In the genomic region with DNA sequence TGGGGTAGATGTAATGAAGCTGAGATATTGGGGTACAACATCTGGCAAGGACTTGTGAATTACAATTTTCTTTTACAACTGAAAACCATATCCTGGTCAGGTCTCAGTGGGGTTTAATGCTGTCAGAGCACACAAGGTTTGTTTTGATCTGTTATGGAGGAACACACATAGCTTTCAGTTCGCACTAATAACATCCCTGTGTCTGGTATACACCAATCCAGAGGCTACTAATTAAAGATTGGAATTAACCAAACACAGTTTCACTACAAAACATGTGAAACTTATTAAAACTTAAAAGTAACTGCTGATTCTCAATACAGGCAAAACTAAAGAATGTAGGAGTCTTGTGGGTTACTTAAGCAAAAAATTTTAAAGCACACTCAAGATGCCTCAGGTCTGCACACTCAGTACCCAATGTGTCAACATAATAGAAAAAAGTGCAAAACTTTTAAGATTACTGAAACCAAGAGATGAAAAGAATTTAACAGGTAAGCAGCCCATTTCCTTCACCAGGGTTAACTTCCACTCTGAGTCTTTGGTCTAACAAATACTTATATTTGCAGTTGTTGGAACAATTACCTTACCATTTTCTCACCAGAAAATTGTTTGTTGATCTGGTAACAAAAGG, we compare ENCODE assay signal across 20 cellular contexts.
DNase-seq lines count a peak whose midpoint lies in the region; ATAC-seq, FAIRE-seq and TF ChIP-seq lines count a peak whose summit lies in the region.
"Had no signal": no experiment of that assay in that cellular context is flagged by ENCODE, and none has a peak within 500 bp of the region (broad histone marks: within the 10 kb centered on the region; RNA-seq: fewer than 3 reads in every experiment).

No MANE protein-coding gene starts in this region.

- no peak for TF ChIP-seq RAD21 in GM12878 (IDR thresholded peaks at IDR 0.05; ENCODE audit: insufficient read depth, low read depth, low read length)
- no peak for TF ChIP-seq RAD21 in SK-N-SH (IDR thresholded peaks at IDR 0.05; ENCODE audit: low read length)

- no peaks in the 10 kb centered on the region for H3K36me3 ChIP-seq in KMS-11 (ENCODE audit: insufficient read depth)
- H3K36me3 ChIP-seq in GM12878 (ENCODE audit: control insufficient read depth in 2 of 2, insufficient read depth in 2 of 2, low read length in 1 of 2) = no peaks in the 10 kb centered on the region
- H3K36me3 ChIP-seq in SK-N-SH (replicated peaks in 1 of 2; ENCODE audit: control insufficient read depth in 1 of 2, insufficient read depth in 2 of 2, low read length in 1 of 2) = no peaks in the 10 kb centered on the region
- H3K36me3 ChIP-seq: BLaER1 had no signal

- DNase-seq in GM12865 (ENCODE audit: low read depth) (peak; percentile 77), GM19239 (ENCODE audit: insufficient read length, low spot score) (no peak), GM12878 (ENCODE audit: low read depth, low spot score) (no peak), putamen (ENCODE audit: low spot score) (no peak), SK-N-SH (no peak)
- DNase-seq: Caco-2; CD4-positive, CD25-positive, alpha-beta regulatory T cell; CD8-positive, alpha-beta T cell; DMS153; DND-41; H9 had no signal

- TF ChIP-seq CTCF in GM12865 (IDR thresholded peaks at IDR 0.05; ENCODE audit: insufficient read depth, low read depth, low read length, missing control alignments) (no peak), KMS-11 (conservative IDR thresholded peaks at IDR 0.05; ENCODE audit: low read depth, low read length) (no peak), GM12878 (IDR thresholded peaks at IDR 0.05 in 2 of 3, conservative IDR thresholded peaks at IDR 0.05 in 1 of 3; ENCODE audit: control insufficient read depth in 2 of 3, extremely low read depth in 1 of 3, insufficient read depth in 1 of 3, low read depth in 3 of 3, low read length in 3 of 3) (no peak), SK-N-SH (IDR thresholded peaks at IDR 0.05) (no peak)

- no peaks in the 10 kb centered on the region for H3K9me2 ChIP-seq in SK-N-SH

- H2AFZ ChIP-seq in KMS-11 (ENCODE audit: low read depth) (no peak overlapping the region), GM12878 (ENCODE audit: control insufficient read depth, low read depth, low read length) (no peak overlapping the region; the same call in 1 of the 2 replicates), SK-N-SH (ENCODE audit: low read depth) (no peak overlapping the region)

- H3K4me3 ChIP-seq in GM12865 (ENCODE audit: low read depth, low read length) = no peak overlapping the region
- H3K4me3 ChIP-seq in KMS-11 (IDR thresholded peaks at IDR 0.05; ENCODE audit: insufficient read depth, low read depth, low read length) = no peak overlapping the region
- no peak overlapping the region for H3K4me3 ChIP-seq in GM12878
- H3K4me3 ChIP-seq in SK-N-SH (ENCODE audit: low read depth in 2 of 2, low read length in 1 of 2) = no peak overlapping the region
- H3K4me3 ChIP-seq: BLaER1, GM23338 had no signal

- H3K9me3 ChIP-seq in GM12878 (replicated peaks; ENCODE audit: control insufficient read depth, insufficient read depth, low read length) = no peaks in the 10 kb centered on the region; the same call in 1 of the 3 replicates
- H3K9me3 ChIP-seq in SK-N-SH = no peaks in the 10 kb centered on the region
- H3K9me3 ChIP-seq: BLaER1, Caco-2 had no signal

- H3K4me1 ChIP-seq in KMS-11 (ENCODE audit: low read depth, poor library complexity, severe bottlenecking) (peaks cover 20% of the 10 kb centered on the region), GM12878 (ENCODE audit: control insufficient read depth, insufficient read depth, low read length) (peaks cover 34% of the 10 kb centered on the region), SK-N-SH (ENCODE audit: control insufficient read depth in 1 of 2, insufficient read depth in 2 of 2, low read depth in 1 of 2, low read length in 1 of 2) (no peaks in the 10 kb centered on the region; a peak in 2 of 4 replicates)
- H3K4me1 ChIP-seq: BLaER1 had no signal

- ATAC-seq in GM12878 (peak; percentile 69), GM21381 (IDR thresholded peaks at IDR 0.05; ENCODE audit: unreplicated experiment) (no peak), GM21825 (IDR thresholded peaks at IDR 0.05; ENCODE audit: unreplicated experiment) (no peak)
- ATAC-seq: CD8-positive, alpha-beta T cell; GM23338; HCT116 had no signal

- H3K4me2 ChIP-seq in KMS-11 (peak overlapping the region; percentile 44; the same call in 1 of the 2 replicates), GM12878 (ENCODE audit: control insufficient read depth, insufficient read depth) (no peak overlapping the region; the same call in 1 of the 2 replicates), SK-N-SH (no peak overlapping the region)
- H3K4me2 ChIP-seq: BLaER1, GM23338 had no signal

- TF ChIP-seq POLR2A in GM12878 (IDR thresholded peaks at IDR 0.05; ENCODE audit: low read depth, low read length) = no peak

- H3K79me2 ChIP-seq in KMS-11 (ENCODE audit: insufficient read depth, low read depth) = no peaks in the 10 kb centered on the region
- no peaks in the 10 kb centered on the region for H3K79me2 ChIP-seq in GM12878 (ENCODE audit: control insufficient read depth, insufficient read depth, low read length)
- H3K79me2 ChIP-seq in SK-N-SH (ENCODE audit: insufficient read depth) = no peaks in the 10 kb centered on the region

- H3F3A ChIP-seq in SK-N-SH (replicated peaks; ENCODE audit: insufficient read depth) = peaks cover 4% of the 10 kb centered on the region

- H3K9ac ChIP-seq in KMS-11 (no peak overlapping the region), GM12878 (ENCODE audit: control insufficient read depth, insufficient read depth, low read length) (no peak overlapping the region), SK-N-SH (no peak overlapping the region)
- H3K9ac ChIP-seq: BLaER1 had no signal

- H3K27ac ChIP-seq in KMS-11 (peak overlapping the region; percentile 20; the same call in 1 of the 2 replicates), GM12878 (ENCODE audit: control insufficient read depth, insufficient read depth) (peak overlapping the region; percentile 54), SK-N-SH (ENCODE audit: low read depth in 2 of 2, low read length in 1 of 2) (peak overlapping the region in 1 of 2 experiments; percentile 87; a peak in 2 of 4 replicates)
- H3K27ac ChIP-seq: 22Rv1, BLaER1, C4-2B had no signal

- FAIRE-seq in GM19239 (lab: Jason Lieb, UNC) = peak; percentile 21
- peak; percentile 7 for FAIRE-seq in GM12878 (lab: Jason Lieb, UNC)
- FAIRE-seq: GM12892 had no signal

- CTCF ChIA-PET in GM12878 (lab: Yijun Ruan, JAX) (interaction anchor here (0.8 to 1.3 kb wide), 6 partner anchors 11 to 1176 kb away, joined by 3 to 8 read pairs (median 4); no protein-coding TSS in a partner anchor), SK-N-SH (lab: Yijun Ruan, JAX) (interaction anchor here (0.7 kb wide), 1 partner anchor 25 kb away, joined by 3 read pairs; no protein-coding TSS in a partner anchor)

- H4K20me1 ChIP-seq in KMS-11 (ENCODE audit: insufficient read depth) = no peaks in the 10 kb centered on the region
- H4K20me1 ChIP-seq in GM12878 (ENCODE audit: control insufficient read depth, insufficient read depth) = no peaks in the 10 kb centered on the region
- H4K20me1 ChIP-seq in SK-N-SH (ENCODE audit: insufficient read depth) = no peaks in the 10 kb centered on the region
- H4K20me1 ChIP-seq: BLaER1 had no signal

- RAD21 ChIA-PET in GM12878 (lab: Charles Lee; ENCODE audit: unreplicated experiment) = interaction anchor here (0.6 to 5.2 kb wide), 8 partner anchors 11 to 1170 kb away, joined by 3 to 37 read pairs (median 4); no protein-coding TSS in a partner anchor

- H3K27me3 ChIP-seq in KMS-11 (ENCODE audit: insufficient read depth, low read depth) (no peaks in the 10 kb centered on the region), GM12878 (replicated peaks in 1 of 2; ENCODE audit: control insufficient read depth in 2 of 2, insufficient read depth in 2 of 2, low read length in 1 of 2) (no peaks in the 10 kb centered on the region), SK-N-SH (ENCODE audit: insufficient read depth) (no peaks in the 10 kb centered on the region; the same call in 1 of the 2 replicates)
- H3K27me3 ChIP-seq: BLaER1 had no signal

- POLR2A ChIA-PET in GM12878 (lab: Charles Lee) = interaction anchor here (0.6 to 1.3 kb wide), 4 partner anchors 14 to 59 kb away, joined by 3 to 7 read pairs (median 6); no protein-coding TSS in a partner anchor
- POLR2A ChIA-PET in SK-N-SH (lab: Yijun Ruan, JAX) = no interaction called here

- TF ChIP-seq EP300 in GM12878 (IDR thresholded peaks at IDR 0.05; ENCODE audit: borderline replicate concordance in 1 of 2, control insufficient read depth in 1 of 2, low read depth in 2 of 2, low read length in 2 of 2) (no peak), SK-N-SH (IDR thresholded peaks at IDR 0.05; ENCODE audit: borderline replicate concordance in 1 of 2, low read depth in 1 of 2, low read length in 1 of 2) (no peak)

- no TSS peak for BruUV-seq in GM12878 (replicated peaks; lab: Mats Ljungman, UMichigan)

- intact Hi-C loops in GM12878 (cut with micrococcal nuclease; ENCODE audit: unreplicated experiment) = loop anchor here (1.0 to 10.0 kb wide), 3 partner anchors 19 to 1438 kb away; partner anchors contain the start of gene RASSF3

- WGBS in GM12878 (ENCODE audit: insufficient coverage, insufficient replicate concordance, low lambda C conversion rate, missing lambda C conversion rate) = 0% methylated on average over 1 of the region's 1 CpG
- 21% methylated on average over 1 of the region's 1 CpG for WGBS in SK-N-SH (ENCODE audit: low lambda C conversion rate)

- in situ Hi-C loops in GM12878 (cut with MboI) = no loop called here

- SMC1A ChIA-PET in GM12878 (lab: Charles Lee; ENCODE audit: uncharacterized antibody, unreplicated experiment) = interaction anchor here (0.6 to 8.7 kb wide), 10 partner anchors 9 to 147 kb away, joined by 3 to 77 read pairs (median 3); no protein-coding TSS in a partner anchor

TF ChIP-seq in GM12878, 131 proteins besides CTCF, POLR2A, EP300 and RAD21 (continues in another document):
- TF ChIP-seq, protein P1, sequence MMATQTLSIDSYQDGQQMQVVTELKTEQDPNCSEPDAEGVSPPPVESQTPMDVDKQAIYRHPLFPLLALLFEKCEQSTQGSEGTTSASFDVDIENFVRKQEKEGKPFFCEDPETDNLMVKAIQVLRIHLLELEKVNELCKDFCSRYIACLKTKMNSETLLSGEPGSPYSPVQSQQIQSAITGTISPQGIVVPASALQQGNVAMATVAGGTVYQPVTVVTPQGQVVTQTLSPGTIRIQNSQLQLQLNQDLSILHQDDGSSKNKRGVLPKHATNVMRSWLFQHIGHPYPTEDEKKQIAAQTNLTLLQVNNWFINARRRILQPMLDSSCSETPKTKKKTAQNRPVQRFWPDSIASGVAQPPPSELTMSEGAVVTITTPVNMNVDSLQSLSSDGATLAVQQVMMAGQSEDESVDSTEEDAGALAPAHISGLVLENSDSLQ (IDR thresholded peaks at IDR 0.05) = no peak

TF ChIP-seq in SK-N-SH, 30 proteins besides CTCF, POLR2A, EP300 and RAD21 (continues in another document):
- no peak for TF ChIP-seq FOXJ3 (CRISPR knock-in tag; IDR thresholded peaks at IDR 0.05)
- TF ChIP-seq TEAD4 (IDR thresholded peaks at IDR 0.05; ENCODE audit: borderline replicate concordance, insufficient read depth) = no peak
- no peak for TF ChIP-seq ELF1 (IDR thresholded peaks at IDR 0.05)
- no peak for TF ChIP-seq POLR2AphosphoS5 (IDR thresholded peaks at IDR 0.05; ENCODE audit: low read depth, low read length)
- no peak for TF ChIP-seq CHD2 (IDR thresholded peaks at IDR 0.05; ENCODE audit: low read length, partially characterized antibody)
